ENCODE assay signal across 9 cellular contexts in genomic region chr19:14059093-14059480, GRCh38. TPM values are rescaled to one million over a fixed set of nuclear protein-coding genes. Genes with fewer than 3 reads are reported as not detected.
DNase-seq lines count a peak whose midpoint lies in the region; ATAC-seq and TF ChIP-seq lines count a peak whose summit lies in the region.
"Had no signal": no experiment of that assay in that cellular context is flagged by ENCODE, and none has a peak within 500 bp of the region (broad histone marks: within the 10 kb centered on the region; RNA-seq: fewer than 3 reads in every experiment).

No MANE protein-coding gene starts in this region.

- CTCF ChIA-PET in activated CD8-positive, alpha-beta memory T cell treated with anti-CD3 and anti-CD28 coated beads, Interleukin-2, amount 10 ng/mL, durations not matched to agents 7 days and 5 days (lab: Charles Lee) = interaction anchor here (0.7 to 7.5 kb wide), 39 partner anchors 12 to 444 kb away, joined by 3 to 118 read pairs (median 4); partner anchors contain the start of genes ASF1B, DCAF15, IL27RA and MISP3

- ATAC-seq in activated CD8-positive, alpha-beta memory T cell treated with anti-CD3 and anti-CD28 coated beads, Interleukin-2, amount 10 ng/mL, durations not matched to agents 7 days and 5 days = no peak
- no peak for ATAC-seq in GM21367 (IDR thresholded peaks at IDR 0.05; ENCODE audit: unreplicated experiment)

- no peak overlapping the region for H3K4me3 ChIP-seq in fibroblast of the aortic adventitia (ENCODE audit: low read depth, low read length)
- H3K4me3 ChIP-seq: skin epidermis had no signal

- H3K4me3 Mint-ChIP-seq in activated CD8-positive, alpha-beta memory T cell treated with anti-CD3 and anti-CD28 coated beads, Interleukin-2, amount 10 ng/mL, durations not matched to agents 7 days and 5 days = no peak overlapping the region

- no peaks in the 10 kb centered on the region for H3K9me3 Mint-ChIP-seq in activated CD8-positive, alpha-beta memory T cell treated with anti-CD3 and anti-CD28 coated beads, Interleukin-2, amount 10 ng/mL, durations not matched to agents 7 days and 5 days (ENCODE audit: low read depth)

- H3K4me1 Mint-ChIP-seq in activated CD8-positive, alpha-beta memory T cell treated with anti-CD3 and anti-CD28 coated beads, Interleukin-2, amount 10 ng/mL, durations not matched to agents 7 days and 5 days = peaks cover 12% of the 10 kb centered on the region

- no peak overlapping the region for H3K27ac Mint-ChIP-seq in activated CD8-positive, alpha-beta memory T cell treated with anti-CD3 and anti-CD28 coated beads, Interleukin-2, amount 10 ng/mL, durations not matched to agents 7 days and 5 days

- peak; percentile 70 for TF ChIP-seq CTCF in fibroblast of the aortic adventitia (IDR thresholded peaks at IDR 0.05; ENCODE audit: insufficient read depth, low read length)

- peaks cover 45% of the 10 kb centered on the region for H3K27me3 Mint-ChIP-seq in activated CD8-positive, alpha-beta memory T cell treated with anti-CD3 and anti-CD28 coated beads, Interleukin-2, amount 10 ng/mL, durations not matched to agents 7 days and 5 days

- DNase-seq in NOMO-1 treated with DMSO at 0.1 percent for 48 hours (lab: John Stamatoyannopoulos, UW; ENCODE audit: unreplicated experiment) = peak; percentile 20
- no peak for DNase-seq in NOMO-1 treated with dmso at 0.1 percent for 144 hours (lab: John Stamatoyannopoulos, UW; ENCODE audit: unreplicated experiment)
- peak; percentile 66 for DNase-seq in activated CD8-positive, alpha-beta memory T cell treated with anti-CD3 and anti-CD28 coated beads, Interleukin-2, amount 10 ng/mL, durations not matched to agents 7 days and 5 days
- DNase-seq in fibroblast of the aortic adventitia (ENCODE audit: low read depth) = no peak
- peak; percentile 33 for DNase-seq in stimulated activated CD8-positive, alpha-beta memory T cell treated with anti-CD3 and anti-CD28 coated beads, Interleukin-7, amount 100 ng/mL, for 24 hours (ENCODE audit: low read depth)
- DNase-seq in H4 (ENCODE audit: low spot score) = no peak
- DNase-seq in ecto neural progenitor cell (ENCODE audit: low spot score) = no peak

- H3K36me3 Mint-ChIP-seq in activated CD8-positive, alpha-beta memory T cell treated with anti-CD3 and anti-CD28 coated beads, Interleukin-2, amount 10 ng/mL, durations not matched to agents 7 days and 5 days = no peaks in the 10 kb centered on the region

RNA-seq across cellular contexts. Expression of gene PALM3, which starts 2.8 kb away (rescaled TPM):
- total RNA-seq in activated CD8-positive, alpha-beta memory T cell treated with anti-CD3 and anti-CD28 coated beads, Interleukin-2, amount 10 ng/mL, durations not matched to agents 7 days and 5 days = not detected
- 0.16 TPM in 1 of 2 replicates, not detected in the other for total RNA-seq in fibroblast of the aortic adventitia (ENCODE audit: low replicate concordance)
- 1.4 and 2.0 TPM in 2 replicates for total RNA-seq in H4 (2014; rRNA removed; shearing (Covaris generic))

RNA-seq across cellular contexts. Expression of gene MISP3, which starts 13.5 kb away (rescaled TPM):
- 1 to 10 TPM; 1.4 to 2.4 TPM for total RNA-seq in activated CD8-positive, alpha-beta memory T cell treated with anti-CD3 and anti-CD28 coated beads, Interleukin-2, amount 10 ng/mL, durations not matched to agents 7 days and 5 days
- 0.72 TPM in 1 of 2 replicates, not detected in the other for total RNA-seq in fibroblast of the aortic adventitia (ENCODE audit: low replicate concordance)
- total RNA-seq in H4 (2014; rRNA removed; shearing (Covaris generic)) = 0.35 and 3.3 TPM in 2 replicates

RNA-seq across cellular contexts. Expression of gene C19orf67, which starts 26.5 kb away (rescaled TPM):
- total RNA-seq in activated CD8-positive, alpha-beta memory T cell treated with anti-CD3 and anti-CD28 coated beads, Interleukin-2, amount 10 ng/mL, durations not matched to agents 7 days and 5 days = not detected
- total RNA-seq in fibroblast of the aortic adventitia (ENCODE audit: low replicate concordance) = 0.27 TPM in 1 of 2 replicates, not detected in the other
- total RNA-seq in H4 (2014; rRNA removed; shearing (Covaris generic)) = not detected in 2 replicates

RNA-seq across cellular contexts. Expression of gene IL27RA, which starts 27.5 kb away (rescaled TPM):
- 10 to 100 TPM; 29.7 to 60.3 TPM for total RNA-seq in activated CD8-positive, alpha-beta memory T cell treated with anti-CD3 and anti-CD28 coated beads, Interleukin-2, amount 10 ng/mL, durations not matched to agents 7 days and 5 days
- 0.63 and 0.82 TPM in 2 replicates for total RNA-seq in fibroblast of the aortic adventitia (ENCODE audit: low replicate concordance)
- 13.9 and 15.0 TPM in 2 replicates for total RNA-seq in H4 (2014; rRNA removed; shearing (Covaris generic))

RNA-seq across cellular contexts. Expression of gene RLN3, which starts 31.1 kb away (rescaled TPM):
- not detected for total RNA-seq in activated CD8-positive, alpha-beta memory T cell treated with anti-CD3 and anti-CD28 coated beads, Interleukin-2, amount 10 ng/mL, durations not matched to agents 7 days and 5 days
- not detected in 2 replicates for total RNA-seq in fibroblast of the aortic adventitia (ENCODE audit: low replicate concordance)
- total RNA-seq in H4 (2014; rRNA removed; shearing (Covaris generic)) = not detected in 2 replicates

Comparison
In these comparisons a context has a peak if more than half of its experiments do, and no peak if none do; other contexts are left out.
1. DNase-seq: peak in NOMO-1 treated with DMSO at 0.1 percent for 48 hours (single experiment), activated CD8-positive, alpha-beta memory T cell treated with anti-CD3 and anti-CD28 coated beads, Interleukin-2, amount 10 ng/mL, durations not matched to agents 7 days and 5 days (single experiment) and stimulated activated CD8-positive, alpha-beta memory T cell treated with anti-CD3 and anti-CD28 coated beads, Interleukin-7, amount 100 ng/mL, for 24 hours (single experiment); none in NOMO-1 treated with dmso at 0.1 percent for 144 hours (single experiment), fibroblast of the aortic adventitia (single experiment), H4 (single experiment) and ecto neural progenitor cell (single experiment).